ENCODE assay signal across 8 cellular contexts in the genomic region with DNA sequence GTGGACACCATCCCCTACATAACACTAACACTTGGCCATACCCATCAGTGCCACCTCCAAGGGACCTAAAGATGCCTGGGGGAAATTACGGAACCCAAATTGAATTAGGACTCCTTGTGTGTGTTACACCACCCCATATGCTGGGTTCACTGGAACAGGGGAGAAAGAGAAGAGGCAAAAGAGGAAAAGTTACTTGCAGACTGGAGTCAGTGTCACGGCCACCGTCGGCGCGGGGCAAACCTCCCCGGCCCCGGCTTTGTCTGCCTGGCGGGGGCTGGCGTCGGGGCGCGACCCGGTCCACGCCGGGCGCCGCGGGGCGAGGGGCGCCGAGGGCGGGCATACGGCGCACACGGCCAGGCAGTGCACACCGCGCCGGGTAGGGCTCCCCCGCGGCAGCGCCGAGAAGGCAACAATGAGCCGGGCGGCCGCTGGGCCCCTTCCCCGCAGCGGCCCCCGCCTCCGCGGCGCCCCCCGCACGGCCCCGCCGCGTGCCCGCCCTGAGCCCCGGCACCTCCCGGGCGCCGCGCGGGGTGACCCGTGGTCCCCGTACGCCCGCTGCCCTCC.
A peak's percentile ranks its signal among the peaks of the same experiment; 100 is the strongest.
DNase-seq lines count a peak whose midpoint lies in the region; ATAC-seq and TF ChIP-seq lines count a peak whose summit lies in the region.

No MANE protein-coding gene starts in this region.

- DNase-seq in AG20443 (ENCODE audit: low spot score), result peak; percentile 37
- DNase-seq in activated T-cell treated with anti-CD3 and anti-CD28 coated beads, Interleukin-2, amount 50 U/mL, for 48 hours, result peak; percentile 58 to 59
- DNase-seq in glomerular visceral epithelial cell (ENCODE audit: extremely low spot score), result peak; percentile 11
- no peak for DNase-seq in prostate gland (ENCODE audit: low spot score)
- no peak for DNase-seq in mucosa of gallbladder (ENCODE audit: low spot score)

- H3K27ac ChIP-seq in prostate gland, result peak overlapping the region; percentile 29 to 46

- H3K27me3 ChIP-seq in prostate gland (replicated peaks; ENCODE audit: insufficient read depth), result no peaks in the 10 kb centered on the region

- under 1% methylated on average over 33 of the region's 58 CpGs for WGBS in prostate gland

- TF ChIP-seq CTCF in prostate gland (IDR thresholded peaks at IDR 0.05), result no peak

- no peak for TF ChIP-seq POLR2A in prostate gland (IDR thresholded peaks at IDR 0.05)

- intact Hi-C loops in prostate gland (cut with DNase I), result loop anchor here (10.0 kb wide), 1 partner anchor 231 kb away; a partner anchor contains a TSS

- H3K36me3 ChIP-seq in prostate gland, result no peaks in the 10 kb centered on the region

- H3K4me3 ChIP-seq in prostate gland, result peak overlapping the region; percentile 56 to 57

- H3K4me1 ChIP-seq in prostate gland (replicated peaks), result no peaks in the 10 kb centered on the region

- no peaks in the 10 kb centered on the region for H3K9me3 ChIP-seq in prostate gland

- peak; percentile 17 for ATAC-seq in GM18909 (IDR thresholded peaks at IDR 0.05; ENCODE audit: poor library complexity, unreplicated experiment)
- ATAC-seq in HG03442 (IDR thresholded peaks at IDR 0.05; ENCODE audit: unreplicated experiment), result peak; percentile 4
- ATAC-seq in GM18870 (IDR thresholded peaks at IDR 0.05; ENCODE audit: unreplicated experiment), result no peak

Comparison
In these comparisons a context has a peak if more than half of its experiments do, and no peak if none do; other contexts are left out.
1. DNase-seq: peak in AG20443 (single experiment), activated T-cell treated with anti-CD3 and anti-CD28 coated beads, Interleukin-2, amount 50 U/mL, for 48 hours (2 of 2) and glomerular visceral epithelial cell (single experiment); none in prostate gland (single experiment) and mucosa of gallbladder (single experiment).